10 cellular contexts compared by ENCODE assay signal in the genomic region with DNA sequence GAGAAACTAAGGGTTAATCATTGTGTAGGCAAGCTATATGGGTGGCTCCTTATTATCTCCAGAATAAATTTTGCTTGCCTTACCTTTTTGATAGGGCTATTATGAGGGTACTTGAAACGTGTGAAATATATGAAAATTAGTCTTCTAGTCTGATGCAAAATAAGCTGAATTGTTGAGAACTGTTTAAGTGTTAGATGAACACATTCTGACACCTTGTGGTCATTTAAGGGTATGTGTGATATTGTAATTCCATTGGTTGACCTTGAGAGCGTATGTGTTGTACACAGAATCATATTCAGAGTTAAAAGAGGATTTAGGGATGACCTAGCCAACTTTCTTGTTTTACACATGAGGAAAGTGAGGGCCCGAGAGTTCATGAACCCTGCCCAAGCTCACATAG. TPM values are rescaled to one million over a fixed set of nuclear protein-coding genes. Genes with fewer than 3 reads are reported as not detected.
A peak's percentile ranks its signal among the peaks of the same experiment; 100 is the strongest.
DNase-seq lines count a peak whose midpoint lies in the region; ATAC-seq and TF ChIP-seq lines count a peak whose summit lies in the region.
"Had no signal": no experiment of that assay in that cellular context is flagged by ENCODE, and none has a peak within 500 bp of the region (broad histone marks: within the 10 kb centered on the region; RNA-seq: fewer than 3 reads in every experiment).

No MANE protein-coding gene starts in this region.

- no peak for ATAC-seq in stimulated activated naive B cell treated with anti-CD40 and anti-IgM and Interleukin-4, amounts not matched to agents 10 μg/mL and 1 μg/mL and 100 μg/mL, for 72 hours (replicated peaks)

- in situ Hi-C loops in astrocyte of the spinal cord (cut with HindIII; ENCODE audit: low sequenced_read_pairs): no loop called here

- no peaks in the 10 kb centered on the region for H3K4me1 ChIP-seq in KMS-11 (ENCODE audit: low read depth, poor library complexity, severe bottlenecking)

- H3K27me3 Mint-ChIP-seq in mesothelial cell of epicardium (ENCODE audit: low read depth) (peaks cover 17% of the 10 kb centered on the region), immature natural killer cell (ENCODE audit: low read depth in 3 of 3) (peaks cover 0 to 2% (median 2%) of the 10 kb centered on the region in 3 donors)
- no peaks in the 10 kb centered on the region for H3K27me3 Mint-ChIP-seq in stimulated activated naive B cell treated with anti-CD40 and anti-IgM and Interleukin-4, amounts not matched to agents 10 μg/mL and 1 μg/mL and 100 μg/mL, for 72 hours
- H3K27me3 Mint-ChIP-seq: activated CD4-positive, alpha-beta T cell treated with anti-CD3 and anti-CD28 coated beads, Interleukin-2, amount 10 ng/mL, durations not matched to agents 7 days and 5 days had no signal

- no peaks in the 10 kb centered on the region for H4K20me1 ChIP-seq in KMS-11 (ENCODE audit: insufficient read depth)

- no peak overlapping the region for H3K4me3 Mint-ChIP-seq in mesothelial cell of epicardium
- no peak overlapping the region for H3K4me3 Mint-ChIP-seq in stimulated activated naive B cell treated with anti-CD40 and anti-IgM and Interleukin-4, amounts not matched to agents 10 μg/mL and 1 μg/mL and 100 μg/mL, for 72 hours
- no peak overlapping the region for H3K4me3 Mint-ChIP-seq in immature natural killer cell
- H3K4me3 Mint-ChIP-seq: activated CD4-positive, alpha-beta T cell treated with anti-CD3 and anti-CD28 coated beads, Interleukin-2, amount 10 ng/mL, durations not matched to agents 7 days and 5 days had no signal

- H3K4me3 ChIP-seq in GM06990 (replicated peaks; ENCODE audit: low read depth, low read length) (no peak overlapping the region), KMS-11 (IDR thresholded peaks at IDR 0.05; ENCODE audit: insufficient read depth, low read depth, low read length) (no peak overlapping the region), astrocyte of the spinal cord (ENCODE audit: low read depth, low read length) (no peak overlapping the region)

- no peak for DNase-seq in GM06990 (ENCODE audit: extremely low read depth, insufficient read length)
- DNase-seq in astrocyte of the spinal cord (ENCODE audit: low read depth, low spot score): peak; percentile 19
- DNase-seq in mesothelial cell of epicardium (ENCODE audit: low spot score in 2 of 2, unreplicated experiment in 2 of 2): no peak
- DNase-seq in stimulated activated naive B cell treated with anti-CD40 and anti-IgM and Interleukin-4, amounts not matched to agents 10 μg/mL and 1 μg/mL and 100 μg/mL, for 72 hours: no peak
- no peak for DNase-seq in activated CD4-positive, alpha-beta T cell treated with anti-CD3 and anti-CD28 coated beads, Interleukin-2, amount 50 U/mL, for 4 hours
- DNase-seq in NCI-H2196 treated with DMSO at 0.1 percent for 48 hours (lab: John Stamatoyannopoulos, UW; ENCODE audit: unreplicated experiment): no peak
- no peak for DNase-seq in immature natural killer cell
- DNase-seq: activated CD4-positive, alpha-beta T cell treated with anti-CD3 and anti-CD28 coated beads, Interleukin-2, amount 10 ng/mL, durations not matched to agents 7 days and 5 days; H7 had no signal

- H3K4me2 ChIP-seq in KMS-11: no peak overlapping the region

- no peak overlapping the region for H3K27ac ChIP-seq in KMS-11

- no peak overlapping the region for H3K9ac ChIP-seq in KMS-11

- no peaks in the 10 kb centered on the region for H3K27me3 ChIP-seq in GM06990 (replicated peaks; ENCODE audit: control insufficient read depth, insufficient read depth, low read length)
- no peaks in the 10 kb centered on the region for H3K27me3 ChIP-seq in KMS-11 (ENCODE audit: insufficient read depth, low read depth)

- H2AFZ ChIP-seq in KMS-11 (ENCODE audit: low read depth): no peak overlapping the region

- H3K4me1 Mint-ChIP-seq in mesothelial cell of epicardium: no peaks in the 10 kb centered on the region
- no peaks in the 10 kb centered on the region for H3K4me1 Mint-ChIP-seq in stimulated activated naive B cell treated with anti-CD40 and anti-IgM and Interleukin-4, amounts not matched to agents 10 μg/mL and 1 μg/mL and 100 μg/mL, for 72 hours
- H3K4me1 Mint-ChIP-seq in immature natural killer cell: no peaks in the 10 kb centered on the region
- H3K4me1 Mint-ChIP-seq: activated CD4-positive, alpha-beta T cell treated with anti-CD3 and anti-CD28 coated beads, Interleukin-2, amount 10 ng/mL, durations not matched to agents 7 days and 5 days had no signal

- H3K9me3 Mint-ChIP-seq in mesothelial cell of epicardium (no peaks in the 10 kb centered on the region), immature natural killer cell (peaks cover 0 to 2% (median 0%) of the 10 kb centered on the region in 6 donors)
- H3K9me3 Mint-ChIP-seq in stimulated activated naive B cell treated with anti-CD40 and anti-IgM and Interleukin-4, amounts not matched to agents 10 μg/mL and 1 μg/mL and 100 μg/mL, for 72 hours: no peaks in the 10 kb centered on the region
- H3K9me3 Mint-ChIP-seq: activated CD4-positive, alpha-beta T cell treated with anti-CD3 and anti-CD28 coated beads, Interleukin-2, amount 10 ng/mL, durations not matched to agents 7 days and 5 days had no signal

- H3K36me3 ChIP-seq in GM06990 (ENCODE audit: control insufficient read depth, insufficient read depth, low read length): no peaks in the 10 kb centered on the region
- no peaks in the 10 kb centered on the region for H3K36me3 ChIP-seq in KMS-11 (ENCODE audit: insufficient read depth)

- peak; percentile 26 for TF ChIP-seq CTCF in GM06990 (IDR thresholded peaks at IDR 0.05; ENCODE audit: insufficient read depth, low read length, poor library complexity, severe bottlenecking)
- TF ChIP-seq CTCF in KMS-11 (conservative IDR thresholded peaks at IDR 0.05; ENCODE audit: low read depth, low read length): peak; percentile 58
- no peak for TF ChIP-seq CTCF in astrocyte of the spinal cord (IDR thresholded peaks at IDR 0.05; ENCODE audit: low read depth, low read length)
- peak; percentile 50 for TF ChIP-seq CTCF in mesothelial cell of epicardium (IDR thresholded peaks at IDR 0.05; ENCODE audit: unreplicated experiment)

- H3K36me3 Mint-ChIP-seq in mesothelial cell of epicardium (no peaks in the 10 kb centered on the region), immature natural killer cell (no peaks in the 10 kb centered on the region)
- H3K36me3 Mint-ChIP-seq in stimulated activated naive B cell treated with anti-CD40 and anti-IgM and Interleukin-4, amounts not matched to agents 10 μg/mL and 1 μg/mL and 100 μg/mL, for 72 hours: no peaks in the 10 kb centered on the region

- H3K27ac Mint-ChIP-seq in mesothelial cell of epicardium (no peak overlapping the region), immature natural killer cell (no peak overlapping the region)
- H3K27ac Mint-ChIP-seq in stimulated activated naive B cell treated with anti-CD40 and anti-IgM and Interleukin-4, amounts not matched to agents 10 μg/mL and 1 μg/mL and 100 μg/mL, for 72 hours: no peak overlapping the region
- H3K27ac Mint-ChIP-seq: activated CD4-positive, alpha-beta T cell treated with anti-CD3 and anti-CD28 coated beads, Interleukin-2, amount 10 ng/mL, durations not matched to agents 7 days and 5 days had no signal

- H3K79me2 ChIP-seq in KMS-11 (ENCODE audit: insufficient read depth, low read depth): no peaks in the 10 kb centered on the region

RNA-seq across cellular contexts. Expression of gene LINC00632, which starts 44.6 kb away (rescaled TPM):
- total RNA-seq in mesothelial cell of epicardium: 283 to 308 TPM (median 293 TPM) in 3 replicates
- polyA plus RNA-seq in immature natural killer cell: not detected
